ENCODE assay signal across 8 cellular contexts in genomic region chr2:70977605-70978205, GRCh38. TPM values are rescaled to one million over a fixed set of nuclear protein-coding genes. Genes with fewer than 3 reads are reported as not detected.
DNase-seq lines count a peak whose midpoint lies in the region; ATAC-seq and TF ChIP-seq lines count a peak whose summit lies in the region.

No MANE protein-coding gene starts in this region.

- H3K27me3 Mint-ChIP-seq in CD8-positive, alpha-beta T cell (ENCODE audit: low read depth) = no peaks in the 10 kb centered on the region
- H3K27me3 Mint-ChIP-seq in activated CD4-positive, alpha-beta T cell treated with anti-CD3 and anti-CD28 coated beads, Interleukin-2, amount 10 ng/mL, durations not matched to agents 24 days and 14 days = peaks cover 21% of the 10 kb centered on the region
- H3K27me3 Mint-ChIP-seq in osteocyte (ENCODE audit: unreplicated experiment) = peaks cover 6% of the 10 kb centered on the region

- peak overlapping the region; percentile 85 for H3K4me3 Mint-ChIP-seq in CD8-positive, alpha-beta T cell
- H3K4me3 Mint-ChIP-seq in activated CD4-positive, alpha-beta T cell treated with anti-CD3 and anti-CD28 coated beads, Interleukin-2, amount 10 ng/mL, durations not matched to agents 24 days and 14 days = peak overlapping the region; percentile 79
- H3K4me3 Mint-ChIP-seq in osteocyte (ENCODE audit: unreplicated experiment) = peak overlapping the region; percentile 79

- H3K4me1 Mint-ChIP-seq in CD8-positive, alpha-beta T cell (ENCODE audit: low read depth) = peaks cover 20% of the 10 kb centered on the region
- peaks cover 12% of the 10 kb centered on the region for H3K4me1 Mint-ChIP-seq in activated CD4-positive, alpha-beta T cell treated with anti-CD3 and anti-CD28 coated beads, Interleukin-2, amount 10 ng/mL, durations not matched to agents 24 days and 14 days
- H3K4me1 Mint-ChIP-seq in osteocyte (ENCODE audit: unreplicated experiment) = peaks cover 14% of the 10 kb centered on the region

- H3K27me3 ChIP-seq in CD8-positive, alpha-beta T cell (ENCODE audit: insufficient read depth, low read length) = no peaks in the 10 kb centered on the region

- H3K9me3 ChIP-seq in CD8-positive, alpha-beta T cell (ENCODE audit: low read length) = no peaks in the 10 kb centered on the region

- H3K27ac Mint-ChIP-seq in CD8-positive, alpha-beta T cell = peak overlapping the region; percentile 89
- peak overlapping the region; percentile 54 for H3K27ac Mint-ChIP-seq in activated CD4-positive, alpha-beta T cell treated with anti-CD3 and anti-CD28 coated beads, Interleukin-2, amount 10 ng/mL, durations not matched to agents 24 days and 14 days
- peak overlapping the region; percentile 92 for H3K27ac Mint-ChIP-seq in osteocyte (ENCODE audit: unreplicated experiment)

- no peaks in the 10 kb centered on the region for H3K9me3 Mint-ChIP-seq in CD8-positive, alpha-beta T cell
- H3K9me3 Mint-ChIP-seq in activated CD4-positive, alpha-beta T cell treated with anti-CD3 and anti-CD28 coated beads, Interleukin-2, amount 10 ng/mL, durations not matched to agents 24 days and 14 days = no peaks in the 10 kb centered on the region
- H3K9me3 Mint-ChIP-seq in osteocyte (ENCODE audit: unreplicated experiment) = no peaks in the 10 kb centered on the region

- CTCF ChIA-PET in CD8-positive, alpha-beta T cell (lab: Charles Lee) = interaction anchor here (0.9 to 2.6 kb wide), 8 partner anchors 9 to 107 kb away, joined by 3 to 23 read pairs (median 4); no protein-coding TSS in a partner anchor

- POLR2A ChIA-PET in CD8-positive, alpha-beta T cell (lab: Charles Lee) = interaction anchor here (0.7 to 1.0 kb wide), 3 partner anchors 23 to 95 kb away, joined by 3 to 4 read pairs (median 3); partner anchors contain the start of gene NAGK

- ATAC-seq in CD8-positive, alpha-beta T cell = peak; percentile 27
- ATAC-seq in HG02970 (IDR thresholded peaks at IDR 0.05; ENCODE audit: low FRiP score, unreplicated experiment) = no peak

- peak overlapping the region; percentile 44 for H3K27ac ChIP-seq in CD8-positive, alpha-beta T cell (ENCODE audit: low read depth, low read length)

- peak overlapping the region; percentile 59 for H3K4me3 ChIP-seq in CD8-positive, alpha-beta T cell (ENCODE audit: low read depth, low read length)
- peak overlapping the region; percentile 62 for H3K4me3 ChIP-seq in fibroblast of the aortic adventitia (ENCODE audit: low read depth, low read length)

- DNase-seq in CD8-positive, alpha-beta T cell = peak in 1 of 7 experiments; percentile 49
- peak; percentile 78 for DNase-seq in LHCN-M2 (ENCODE audit: low read depth)
- DNase-seq in activated CD4-positive, alpha-beta T cell treated with anti-CD3 and anti-CD28 coated beads, Interleukin-2, amount 10 ng/mL, durations not matched to agents 24 days and 14 days = peak; percentile 73
- DNase-seq in fibroblast of the aortic adventitia (ENCODE audit: low read depth) = peak; percentile 93
- peak; percentile 32 for DNase-seq in osteocyte (ENCODE audit: extremely low spot score, unreplicated experiment)
- DNase-seq in NCI-H446 treated with DMSO at 0.1 percent for 48 hours (lab: John Stamatoyannopoulos, UW) = no peak
- no peak for DNase-seq in activated gamma-delta T cell (lab: John Stamatoyannopoulos, UW)

- peak; percentile 4 for TF ChIP-seq CTCF in CD8-positive, alpha-beta T cell (IDR thresholded peaks at IDR 0.05)
- TF ChIP-seq CTCF in fibroblast of the aortic adventitia (IDR thresholded peaks at IDR 0.05; ENCODE audit: insufficient read depth, low read length) (no peak), osteocyte (IDR thresholded peaks at IDR 0.05) (no peak)

- no peaks in the 10 kb centered on the region for H3K36me3 Mint-ChIP-seq in CD8-positive, alpha-beta T cell
- H3K36me3 Mint-ChIP-seq in activated CD4-positive, alpha-beta T cell treated with anti-CD3 and anti-CD28 coated beads, Interleukin-2, amount 10 ng/mL, durations not matched to agents 24 days and 14 days (ENCODE audit: low read depth) = no peaks in the 10 kb centered on the region
- H3K36me3 Mint-ChIP-seq in osteocyte (ENCODE audit: unreplicated experiment) = peaks cover 3% of the 10 kb centered on the region

- intact Hi-C loops in CD8-positive, alpha-beta T cell (cut with DNase I, micrococcal nuclease) = loop anchor here (1.0 to 5.0 kb wide), 4 partner anchors 12 to 155 kb away; partner anchors contain the start of genes MCEE (in 1 of the 2), MPHOSPH10 (in 1 of the 2), NAGK (in 1 of the 2) and TEX261 (in 1 of the 2)
- intact Hi-C loops in activated CD4-positive, alpha-beta T cell treated with anti-CD3 and anti-CD28 coated beads, Interleukin-2, amount 10 ng/mL, durations not matched to agents 24 days and 14 days (cut with micrococcal nuclease) = loop anchor here (1.0 kb wide), 2 partner anchors 12 to 18 kb away; no protein-coding TSS in a partner anchor

- H3K4me1 ChIP-seq in CD8-positive, alpha-beta T cell (ENCODE audit: insufficient read depth, low read length) = peaks cover 17% of the 10 kb centered on the region

- no peaks in the 10 kb centered on the region for H3K36me3 ChIP-seq in CD8-positive, alpha-beta T cell (ENCODE audit: insufficient read depth, low read length)

RNA-seq across cellular contexts. Expression of gene ANKRD53, which starts 0.7 kb away (rescaled TPM):
- total RNA-seq in CD8-positive, alpha-beta T cell = 1 to 10 TPM in 1 of 2 experiments, under 1 TPM in 1; 0.69 to 1.7 TPM
- total RNA-seq in LHCN-M2 (2014; rRNA removed) (0.11 and 0.83 TPM in 2 replicates), fibroblast of the aortic adventitia (ENCODE audit: low replicate concordance) (1.1 and 6.5 TPM in 2 replicates), osteocyte (1.9 and 2.7 TPM in 2 replicates)
- 0.67 TPM for polyA plus RNA-seq in LHCN-M2 (2012)
- total RNA-seq in activated CD4-positive, alpha-beta T cell treated with anti-CD3 and anti-CD28 coated beads, Interleukin-2, amount 10 ng/mL, durations not matched to agents 24 days and 14 days = not detected in 2 replicates

RNA-seq across cellular contexts. Expression of gene TEX261, which starts 17.0 kb away (rescaled TPM):
- 10 to 100 TPM; 23.1 to 28.1 TPM for total RNA-seq in CD8-positive, alpha-beta T cell
- 61.9 and 76.6 TPM in 2 replicates for total RNA-seq in LHCN-M2 (2014; rRNA removed)
- 57.5 TPM for polyA plus RNA-seq in LHCN-M2 (2012)
- total RNA-seq in activated CD4-positive, alpha-beta T cell treated with anti-CD3 and anti-CD28 coated beads, Interleukin-2, amount 10 ng/mL, durations not matched to agents 24 days and 14 days = 81.7 and 88.8 TPM in 2 replicates
- 11.8 and 44.2 TPM in 2 replicates for total RNA-seq in fibroblast of the aortic adventitia (ENCODE audit: low replicate concordance)
- total RNA-seq in osteocyte = 64.7 and 71.2 TPM in 2 replicates

RNA-seq across cellular contexts. Expression of gene ATP6V1B1, which starts 42.0 kb away (rescaled TPM):
- total RNA-seq in CD8-positive, alpha-beta T cell = not detected
- total RNA-seq in LHCN-M2 (2014; rRNA removed) (0.90 and 2.0 TPM in 2 replicates), fibroblast of the aortic adventitia (ENCODE audit: low replicate concordance) (0.09 and 0.57 TPM in 2 replicates), osteocyte (6.3 and 6.5 TPM in 2 replicates)
- 0.39 TPM for polyA plus RNA-seq in LHCN-M2 (2012)
- not detected in 2 replicates for total RNA-seq in activated CD4-positive, alpha-beta T cell treated with anti-CD3 and anti-CD28 coated beads, Interleukin-2, amount 10 ng/mL, durations not matched to agents 24 days and 14 days

Comparison
In these comparisons a context has a peak if more than half of its experiments do, and no peak if none do; other contexts are left out.
1. DNase-seq: peak in LHCN-M2 (single experiment), activated CD4-positive, alpha-beta T cell treated with anti-CD3 and anti-CD28 coated beads, Interleukin-2, amount 10 ng/mL, durations not matched to agents 24 days and 14 days (single experiment), fibroblast of the aortic adventitia (single experiment) and osteocyte (single experiment); none in NCI-H446 treated with DMSO at 0.1 percent for 48 hours (single experiment) and activated gamma-delta T cell (single experiment).
2. Peak in every context shown above with its lines, with median percentiles within 50 percentile points of each other: H3K27ac Mint-ChIP-seq and H3K4me3 Mint-ChIP-seq.